Comparison of ENCODE assay signal across 19 cellular contexts in the genomic region with DNA sequence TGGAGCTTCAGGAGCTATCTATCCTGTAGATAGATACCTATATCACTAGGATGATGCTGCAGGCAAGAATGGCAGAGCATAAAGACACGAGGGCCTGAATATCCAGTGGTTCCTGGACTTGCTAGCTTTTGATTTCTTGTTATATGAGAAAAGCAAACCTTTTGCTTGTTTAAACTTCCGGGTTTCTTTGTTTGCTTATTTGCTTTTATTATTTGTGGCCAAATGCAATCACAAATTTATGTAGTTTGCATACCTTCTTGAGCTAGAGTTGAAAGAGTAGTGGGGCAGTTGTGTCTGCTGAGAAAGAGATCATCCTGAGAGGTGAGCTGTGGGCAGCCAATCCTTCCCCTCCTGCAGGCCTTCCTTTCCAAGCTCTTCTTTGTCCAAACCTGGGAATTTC.
"Had no signal": no experiment of that assay in that cellular context is flagged by ENCODE, and none has a peak within 500 bp of the region (broad histone marks: within the 10 kb centered on the region; RNA-seq: fewer than 3 reads in every experiment).

No MANE protein-coding gene starts in this region.

- H3K4me2 ChIP-seq: hepatocyte had no signal

- H3K4me3 ChIP-seq: coronary artery, dorsolateral prefrontal cortex, esophagus muscularis mucosa, gastroesophageal sphincter, heart left ventricle, hepatocyte, left lung, lower lobe of right lung, mucosa of descending colon had no signal

- H3K27ac ChIP-seq: coronary artery, dorsolateral prefrontal cortex, esophagus muscularis mucosa, foreskin keratinocyte, gastroesophageal sphincter, heart left ventricle, hepatocyte, left lung, lower lobe of right lung had no signal

- DNase-seq: dermis blood vessel endothelial cell; dorsolateral prefrontal cortex; effector CD4-positive, alpha-beta T cell; effector memory CD4-positive, alpha-beta T cell; foreskin keratinocyte; heart left ventricle; hypothalamus; left cardiac atrium; left lung; left ventricle myocardium superior; lower lobe of right lung; mesenchymal stem cell; mucosa of descending colon; naive B cell; naive thymus-derived CD8-positive, alpha-beta T cell had no signal

- H2AFZ ChIP-seq: hepatocyte had no signal

- H3K79me2 ChIP-seq: hepatocyte had no signal

- H3K36me3 ChIP-seq: esophagus muscularis mucosa, gastroesophageal sphincter, heart left ventricle, left lung, lower lobe of right lung had no signal

- H3K4me1 ChIP-seq: esophagus muscularis mucosa, foreskin keratinocyte, gastroesophageal sphincter, heart left ventricle, left lung, lower lobe of right lung had no signal

- H3K9me3 ChIP-seq: esophagus muscularis mucosa, gastroesophageal sphincter, heart left ventricle, left lung, lower lobe of right lung, mucosa of descending colon had no signal

- H3K27me3 ChIP-seq: esophagus muscularis mucosa, foreskin keratinocyte, gastroesophageal sphincter, hepatocyte, left lung had no signal

- ATAC-seq: foreskin keratinocyte; gastroesophageal sphincter; heart left ventricle; left cardiac atrium; left lung; left ventricle myocardium superior; lower lobe of right lung; mucosa of descending colon; naive thymus-derived CD8-positive, alpha-beta T cell had no signal
